In genomic region chr14:74697543-74697942, GRCh38 we compare ENCODE assay signal across 16 cellular contexts. TPM values are rescaled to one million over a fixed set of nuclear protein-coding genes. Genes with fewer than 3 reads are reported as not detected.
DNase-seq lines count a peak whose midpoint lies in the region; ATAC-seq and TF ChIP-seq lines count a peak whose summit lies in the region.
"Had no signal": no experiment of that assay in that cellular context is flagged by ENCODE, and none has a peak within 500 bp of the region (broad histone marks: within the 10 kb centered on the region; RNA-seq: fewer than 3 reads in every experiment).

No MANE protein-coding gene starts in this region.

- peaks cover 27% of the 10 kb centered on the region for H3K4me1 ChIP-seq in adipocyte (ENCODE audit: control insufficient read depth, insufficient read depth, low read length)
- H3K4me1 ChIP-seq in upper lobe of right lung, result peaks cover 6% of the 10 kb centered on the region
- H3K4me1 ChIP-seq: SJCRH30 had no signal

- H3K9me3 Mint-ChIP-seq in activated naive CD8-positive, alpha-beta T cell treated with anti-CD3 and anti-CD28 coated beads, Interleukin-2, amount 50 U/mL, for 24 hours, result peaks cover 1% of the 10 kb centered on the region
- H3K9me3 Mint-ChIP-seq in activated naive CD8-positive, alpha-beta T cell treated with anti-CD3 and anti-CD28 coated beads for 36 hours, result peaks cover 2% of the 10 kb centered on the region

- DNase-seq in activated naive CD8-positive, alpha-beta T cell treated with anti-CD3 and anti-CD28 coated beads, Interleukin-2, amount 50 U/mL, for 24 hours, result no peak
- DNase-seq in activated naive CD8-positive, alpha-beta T cell treated with anti-CD3 and anti-CD28 coated beads for 36 hours, result no peak
- DNase-seq in adipocyte (ENCODE audit: low read depth), result peak; percentile 41
- peak; percentile 42 for DNase-seq in hepatic stellate cell (ENCODE audit: low spot score)
- no peak for DNase-seq in upper lobe of right lung
- no peak for DNase-seq in stimulated activated naive CD4-positive, alpha-beta T cell treated with Interleukin-2 at 50 U/mL for 16 hours (lab: John Stamatoyannopoulos, UW)
- no peak for DNase-seq in iPS-NIHi7 (ENCODE audit: extremely low spot score)
- DNase-seq in H7, result no peak
- DNase-seq: activated CD4-positive, alpha-beta T cell treated with anti-CD3 and anti-CD28 coated beads, Interleukin-2, amount 50 U/mL, for 4 hours; COR-L47; Kasumi-1; NCI-H146; ovary; SJCRH30; stomach had no signal

- H3K36me3 Mint-ChIP-seq in activated naive CD8-positive, alpha-beta T cell treated with anti-CD3 and anti-CD28 coated beads, Interleukin-2, amount 50 U/mL, for 24 hours (ENCODE audit: low read depth), result peaks cover 19% of the 10 kb centered on the region
- peaks cover 18% of the 10 kb centered on the region for H3K36me3 Mint-ChIP-seq in activated naive CD8-positive, alpha-beta T cell treated with anti-CD3 and anti-CD28 coated beads for 36 hours

- H3K9ac ChIP-seq in adipocyte (ENCODE audit: low read length), result no peak overlapping the region

- H3K4me1 Mint-ChIP-seq in activated naive CD8-positive, alpha-beta T cell treated with anti-CD3 and anti-CD28 coated beads, Interleukin-2, amount 50 U/mL, for 24 hours, result no peaks in the 10 kb centered on the region
- H3K4me1 Mint-ChIP-seq in activated naive CD8-positive, alpha-beta T cell treated with anti-CD3 and anti-CD28 coated beads for 36 hours, result peaks cover 10% of the 10 kb centered on the region

- H3K27ac ChIP-seq in upper lobe of right lung, result no peak overlapping the region
- H3K27ac ChIP-seq: ascending aorta, ovary, SJCRH30, stomach had no signal

- H3K4me3 ChIP-seq in adipocyte (ENCODE audit: low read length) (no peak overlapping the region), upper lobe of right lung (no peak overlapping the region), H7 (ENCODE audit: insufficient read depth, low read depth, low read length) (no peak overlapping the region)
- H3K4me3 ChIP-seq: ascending aorta, ovary, SJCRH30, stomach had no signal

- H3K9me3 ChIP-seq in adipocyte (ENCODE audit: control insufficient read depth, low read length), result no peaks in the 10 kb centered on the region
- H3K9me3 ChIP-seq in upper lobe of right lung, result no peaks in the 10 kb centered on the region
- H3K9me3 ChIP-seq: ascending aorta, ovary had no signal

- no peaks in the 10 kb centered on the region for H3K27me3 Mint-ChIP-seq in activated naive CD8-positive, alpha-beta T cell treated with anti-CD3 and anti-CD28 coated beads, Interleukin-2, amount 50 U/mL, for 24 hours
- no peaks in the 10 kb centered on the region for H3K27me3 Mint-ChIP-seq in activated naive CD8-positive, alpha-beta T cell treated with anti-CD3 and anti-CD28 coated beads for 36 hours

- no peak overlapping the region for H3K4me3 Mint-ChIP-seq in activated naive CD8-positive, alpha-beta T cell treated with anti-CD3 and anti-CD28 coated beads, Interleukin-2, amount 50 U/mL, for 24 hours
- H3K4me3 Mint-ChIP-seq in activated naive CD8-positive, alpha-beta T cell treated with anti-CD3 and anti-CD28 coated beads for 36 hours, result no peak overlapping the region

- H3K27me3 ChIP-seq in adipocyte (replicated peaks; ENCODE audit: control insufficient read depth, insufficient read depth, low read length), result no peaks in the 10 kb centered on the region
- no peaks in the 10 kb centered on the region for H3K27me3 ChIP-seq in upper lobe of right lung
- H3K27me3 ChIP-seq in H7 (ENCODE audit: control insufficient read depth, insufficient read depth, low read length), result no peaks in the 10 kb centered on the region
- H3K27me3 ChIP-seq: ascending aorta, ovary, SJCRH30, stomach had no signal

- ATAC-seq in activated naive CD8-positive, alpha-beta T cell treated with anti-CD3 and anti-CD28 coated beads, Interleukin-2, amount 50 U/mL, for 24 hours, result peak; percentile 24
- ATAC-seq in upper lobe of right lung, result peak; percentile 53

- no peak overlapping the region for H3K27ac Mint-ChIP-seq in activated naive CD8-positive, alpha-beta T cell treated with anti-CD3 and anti-CD28 coated beads, Interleukin-2, amount 50 U/mL, for 24 hours
- H3K27ac Mint-ChIP-seq in activated naive CD8-positive, alpha-beta T cell treated with anti-CD3 and anti-CD28 coated beads for 36 hours, result no peak overlapping the region

- intact Hi-C loops in upper lobe of right lung (cut with DNase I), result no loop called here

- no peak for TF ChIP-seq CTCF in upper lobe of right lung (IDR thresholded peaks at IDR 0.05)

- H3K36me3 ChIP-seq in adipocyte (ENCODE audit: control insufficient read depth, insufficient read depth, low read length, severe bottlenecking) (peaks cover 7% of the 10 kb centered on the region), upper lobe of right lung (no peaks in the 10 kb centered on the region), H7 (replicated peaks; ENCODE audit: control insufficient read depth, insufficient read depth, low read length) (no peaks in the 10 kb centered on the region)
- H3K36me3 ChIP-seq: ovary had no signal

RNA-seq across cellular contexts. Expression of gene AREL1, which starts 15.3 kb away (rescaled TPM):
- 10 to 100 TPM; 29.9 to 37.7 TPM for total RNA-seq in activated naive CD8-positive, alpha-beta T cell treated with anti-CD3 and anti-CD28 coated beads for 36 hours
- total RNA-seq in upper lobe of right lung, result 36.8 TPM
- total RNA-seq in H7 (2014; rRNA removed; shearing (Covaris generic)), result 19.6 and 20.0 TPM in 2 replicates

RNA-seq across cellular contexts. Expression of gene FCF1, which starts 15.4 kb away (rescaled TPM):
- total RNA-seq in activated naive CD8-positive, alpha-beta T cell treated with anti-CD3 and anti-CD28 coated beads for 36 hours, result 100 to 1,000 TPM in 1 of 2 experiments, 10 to 100 TPM in 1; 95.5 to 103 TPM
- total RNA-seq in upper lobe of right lung, result 40.7 TPM
- total RNA-seq in H7 (2014; rRNA removed; shearing (Covaris generic)), result 24.9 and 32.2 TPM in 2 replicates

Comparison
In these comparisons a context has a peak if more than half of its experiments do, and no peak if none do; other contexts are left out.
1. DNase-seq: peak in adipocyte (single experiment) and hepatic stellate cell (single experiment); none in activated naive CD8-positive, alpha-beta T cell treated with anti-CD3 and anti-CD28 coated beads, Interleukin-2, amount 50 U/mL, for 24 hours (single experiment), activated naive CD8-positive, alpha-beta T cell treated with anti-CD3 and anti-CD28 coated beads for 36 hours (single experiment), upper lobe of right lung (single experiment), stimulated activated naive CD4-positive, alpha-beta T cell treated with Interleukin-2 at 50 U/mL for 16 hours (single experiment), iPS-NIHi7 (single experiment) and H7 (single experiment).